Comparison of ENCODE assay signal across 25 cellular contexts in genomic region chr5:17808566-17808965, GRCh38.
A peak's percentile ranks its signal among the peaks of the same experiment; 100 is the strongest.
DNase-seq lines count a peak whose midpoint lies in the region.
"Had no signal": no experiment of that assay in that cellular context is flagged by ENCODE, and none has a peak within 500 bp of the region (broad histone marks: within the 10 kb centered on the region; RNA-seq: fewer than 3 reads in every experiment).

No MANE protein-coding gene starts in this region.

- peak; percentile 48 for DNase-seq in NCI-H1092 treated with DMSO at 0.1 percent for 48 hours (lab: John Stamatoyannopoulos, UW)
- DNase-seq in NCI-H1092 (lab: John Stamatoyannopoulos, UW) = no peak
- peak; percentile 50 for DNase-seq in NCI-H1694 (lab: John Stamatoyannopoulos, UW)
- peak; percentile 17 for DNase-seq in NCI-H774 (lab: John Stamatoyannopoulos, UW)
- peak; percentile 64 for DNase-seq in inferior parietal cortex (ENCODE audit: extremely low spot score)
- no peak for DNase-seq in foreskin melanocyte
- no peak for DNase-seq in stimulated activated CD4-positive, alpha-beta T cell treated with anti-CD3 and anti-CD28 coated beads, Interleukin-15, amount 100 ng/mL, for 24 hours
- no peak for DNase-seq in iPS-NIHi7 (ENCODE audit: extremely low spot score)
- DNase-seq: 8988T; activated CD4-positive, alpha-beta T cell treated with anti-CD3 and anti-CD28 coated beads, Interleukin-2, amount 10 ng/mL, durations not matched to agents 7 days and 5 days; activated CD8-positive, alpha-beta memory T cell treated with anti-CD3 and anti-CD28 coated beads, Interleukin-2, amount 10 ng/mL, durations not matched to agents 7 days and 5 days; activated T-cell treated with anti-CD3 and anti-CD28 coated beads, Interleukin-2, amount 50 U/mL, for 48 hours; brain microvascular endothelial cell; heart right ventricle; Kasumi-1; lower lobe of right lung; naive thymus-derived CD8-positive, alpha-beta T cell; NCI-H2107; NK-92 treated with Interleukin-12 subunit alpha and Interleukin-12 subunit beta, amount 100 ng/mL, for 24 hours; occipital lobe; SHP77; small intestine; stimulated activated CD4-positive, alpha-beta T cell treated with anti-CD3 and anti-CD28 coated beads, Interleukin-2, amount 100 ng/mL, for 24 hours; stomach; T-helper 9 cell had no signal

Comparison
In these comparisons a context has a peak if more than half of its experiments do, and no peak if none do; other contexts are left out.
1. DNase-seq: peak in NCI-H1092 treated with DMSO at 0.1 percent for 48 hours (single experiment), NCI-H1694 (single experiment), NCI-H774 (single experiment) and inferior parietal cortex (single experiment); none in NCI-H1092 (single experiment), foreskin melanocyte (single experiment), stimulated activated CD4-positive, alpha-beta T cell treated with anti-CD3 and anti-CD28 coated beads, Interleukin-15, amount 100 ng/mL, for 24 hours (single experiment) and iPS-NIHi7 (single experiment).